9 cellular contexts compared by ENCODE assay signal in genomic region chr7:73612598-73613269, GRCh38. TPM values are rescaled to one million over a fixed set of nuclear protein-coding genes. Genes with fewer than 3 reads are reported as not detected.
A peak's percentile ranks its signal among the peaks of the same experiment; 100 is the strongest.
DNase-seq lines count a peak whose midpoint lies in the region; TF ChIP-seq lines count a peak whose summit lies in the region.
"Had no signal": no experiment of that assay in that cellular context is flagged by ENCODE, and none has a peak within 500 bp of the region (broad histone marks: within the 10 kb centered on the region; RNA-seq: fewer than 3 reads in every experiment).

No MANE protein-coding gene starts in this region.

- H3K9me3 ChIP-seq in sigmoid colon, result no peaks in the 10 kb centered on the region

- peak overlapping the region in 3 of 4 donors; percentile 22 to 49 (median 46) for H3K27ac ChIP-seq in sigmoid colon

- H3K4me1 ChIP-seq in sigmoid colon, result no peaks in the 10 kb centered on the region

- intact Hi-C loops in sigmoid colon (cut with DNase I), result no loop called here

- WGBS in sigmoid colon, 2 donors, result 2 to 9% methylated on average over 11 of the region's 11 CpGs

- TF ChIP-seq CTCF in sigmoid colon (IDR thresholded peaks at IDR 0.05), result no peak

- DNase-seq in DMS153 treated with DMSO at 0.1 percent for 48 hours (lab: John Stamatoyannopoulos, UW; ENCODE audit: unreplicated experiment), result peak; percentile 16
- no peak for DNase-seq in DMS153 (lab: John Stamatoyannopoulos, UW)
- peak; percentile 24 for DNase-seq in NCI-H82 treated with DMSO at 0.1 percent for 48 hours (lab: John Stamatoyannopoulos, UW; ENCODE audit: unreplicated experiment)
- peak; percentile 36 to 74 for DNase-seq in erythroblast (lab: John Stamatoyannopoulos, UW)
- no peak for DNase-seq in sigmoid colon
- no peak for DNase-seq in mesenteric fat pad (ENCODE audit: low spot score)
- DNase-seq in activated CD4-positive, alpha-beta T cell treated with anti-CD3 and anti-CD28 coated beads for 1 hour, result no peak
- no peak for DNase-seq in foreskin melanocyte
- DNase-seq: activated gamma-delta T cell had no signal

- H3K36me3 ChIP-seq in sigmoid colon, result no peaks in the 10 kb centered on the region

- no peak for TF ChIP-seq POLR2A in erythroblast (IDR thresholded peaks at IDR 0.05; ENCODE audit: low read length)
- TF ChIP-seq POLR2A in sigmoid colon (IDR thresholded peaks at IDR 0.05), result no peak

- H3K27me3 ChIP-seq in sigmoid colon, result peaks cover 0 to 35% (median 7%) of the 10 kb centered on the region in 3 donors

- no peak for TF ChIP-seq EP300 in sigmoid colon (IDR thresholded peaks at IDR 0.05)

- no peak overlapping the region for H3K4me3 ChIP-seq in sigmoid colon

RNA-seq across cellular contexts. Expression of gene MLXIPL, which starts 11.6 kb away (rescaled TPM):
- 10 to 100 TPM in 2 of 4 donors, 1 to 10 TPM in 2; 2.5 to 15.0 (median 10.8) TPM for total RNA-seq in sigmoid colon
- 10 to 100 TPM in 1 of 3 donors, 1 to 10 TPM in 2; 1.6 to 11.9 (median 4.8) TPM for polyA plus RNA-seq in sigmoid colon
- 91.5 TPM for total RNA-seq in mesenteric fat pad

RNA-seq across cellular contexts. Expression of gene TBL2, which starts 34.4 kb away (rescaled TPM):
- total RNA-seq in sigmoid colon (10 to 100 TPM; 17.1 to 29.6 (median 26.9) TPM), mesenteric fat pad (36.9 TPM)
- 10 to 100 TPM in 1 of 3 donors, 1 to 10 TPM in 2; 5.4 to 28.2 (median 6.2) TPM for polyA plus RNA-seq in sigmoid colon

RNA-seq across cellular contexts. Expression of gene VPS37D, which starts 54.9 kb away (rescaled TPM):
- total RNA-seq in sigmoid colon, result 1 to 10 TPM; 1.6 to 8.7 (median 4.4) TPM
- 1 to 10 TPM in 1 of 3 donors, under 1 TPM in 1, not detected in 1; 0.60 to 1.0 TPM for polyA plus RNA-seq in sigmoid colon
- 2.0 TPM for total RNA-seq in mesenteric fat pad

RNA-seq across cellular contexts. Expression of gene BCL7B, which starts 55.2 kb away (rescaled TPM):
- total RNA-seq in sigmoid colon (100 to 1,000 TPM; 113 to 155 (median 129) TPM), mesenteric fat pad (80.1 TPM)
- polyA plus RNA-seq in sigmoid colon, result 100 to 1,000 TPM in 1 of 3 donors, 10 to 100 TPM in 2; 58.1 to 114 (median 95.7) TPM

Comparison
In these comparisons a context has a peak if more than half of its experiments do, and no peak if none do; other contexts are left out.
1. DNase-seq: peak in DMS153 treated with DMSO at 0.1 percent for 48 hours (single experiment), NCI-H82 treated with DMSO at 0.1 percent for 48 hours (single experiment) and erythroblast (2 of 2); none in DMS153 (single experiment), sigmoid colon (single experiment), mesenteric fat pad (single experiment), activated CD4-positive, alpha-beta T cell treated with anti-CD3 and anti-CD28 coated beads for 1 hour (single experiment) and foreskin melanocyte (single experiment).